ENCODE assay signal across 6 cellular contexts in genomic region chr12:6938353-6939186, GRCh38.
DNase-seq lines count a peak whose midpoint lies in the region; ATAC-seq and TF ChIP-seq lines count a peak whose summit lies in the region.

No MANE protein-coding gene starts in this region.

- H3K27ac ChIP-seq in SK-N-MC (peak overlapping the region; percentile 91), subcutaneous abdominal adipose tissue (ENCODE audit: low read depth, low read length) (peak overlapping the region; percentile 88)

- DNase-seq in SK-N-MC (ENCODE audit: low read depth, low spot score) (no peak), foreskin fibroblast (no peak), NCI-H345 (lab: John Stamatoyannopoulos, UW) (no peak), HCEC 1CT (no peak)

- H3K36me3 ChIP-seq in SK-N-MC (ENCODE audit: insufficient read depth, low read length) (peaks cover 45% of the 10 kb centered on the region), subcutaneous abdominal adipose tissue (ENCODE audit: control insufficient read depth in 5 of 5, insufficient read depth in 5 of 5, low read length in 5 of 5) (peaks cover 0 to 57% (median 44%) of the 10 kb centered on the region in 5 donors)

- H3K4me3 ChIP-seq in SK-N-MC: peak overlapping the region; percentile 85
- peak overlapping the region; percentile 55 to 65 for H3K4me3 ChIP-seq in foreskin fibroblast (ENCODE audit: low read depth in 1 of 2, low read length in 2 of 2)
- peak overlapping the region; percentile 53 to 76 (median 67) for H3K4me3 ChIP-seq in subcutaneous abdominal adipose tissue (ENCODE audit: low read depth in 1 of 5, low read length in 5 of 5)

- TF ChIP-seq CTCF in foreskin fibroblast (IDR thresholded peaks at IDR 0.05; ENCODE audit: low read depth, low read length): no peak

- peak overlapping the region; percentile 87 for H3K9ac ChIP-seq in SK-N-MC (ENCODE audit: insufficient read length)
- H3K9ac ChIP-seq in subcutaneous abdominal adipose tissue (ENCODE audit: low read length in 5 of 5): peak overlapping the region in 3 of 5 donors; percentile 35 to 70 (median 69)

- H3K9me3 ChIP-seq in SK-N-MC (ENCODE audit: low read depth, low read length): no peaks in the 10 kb centered on the region
- no peaks in the 10 kb centered on the region for H3K9me3 ChIP-seq in subcutaneous abdominal adipose tissue (ENCODE audit: control insufficient read depth in 5 of 5, low read length in 5 of 5)

- no peak for ATAC-seq in HG02840 (IDR thresholded peaks at IDR 0.05; ENCODE audit: low FRiP score, unreplicated experiment)

- peaks cover 11 to 70% (median 55%) of the 10 kb centered on the region in 5 donors for H3K4me1 ChIP-seq in subcutaneous abdominal adipose tissue (ENCODE audit: control insufficient read depth in 5 of 5, insufficient read depth in 5 of 5, low read length in 5 of 5)

- no peaks in the 10 kb centered on the region for H3K27me3 ChIP-seq in subcutaneous abdominal adipose tissue (ENCODE audit: control insufficient read depth in 5 of 5, insufficient read depth in 4 of 5, low read length in 5 of 5)
